Comparison of ENCODE assay signal across 13 cellular contexts in genomic region chr3:13190376-13190762, GRCh38.
"Had no signal": no experiment of that assay in that cellular context is flagged by ENCODE, and none has a peak within 500 bp of the region (broad histone marks: within the 10 kb centered on the region; RNA-seq: fewer than 3 reads in every experiment).

No MANE protein-coding gene starts in this region.

- H3K4me1 Mint-ChIP-seq: nephron had no signal

- DNase-seq: activated effector memory CD4-positive, alpha-beta T cell treated with anti-CD3 and anti-CD28 coated beads, Interleukin-2, amount 50 U/mL, for 16 hours; endodermal cell; foreskin melanocyte; glutamatergic neuron; left ventricle myocardium inferior; mesendoderm; ovary; psoas muscle; T1000 had no signal

- H3K4me3 Mint-ChIP-seq: activated CD8-positive, alpha-beta memory T cell treated with anti-CD3 and anti-CD28 coated beads, Interleukin-2, amount 10 ng/mL, durations not matched to agents 7 days and 5 days; activated naive CD4-positive, alpha-beta T cell treated with anti-CD3 and anti-CD28 coated beads, Interleukin-2, amount 10 ng/mL, durations not matched to agents 7 days and 5 days; dendritic cell treated with granulocyte-macrophage colony-stimulating factor and Interleukin-4, amounts not matched to agents 40 ng/mL and 50 ng/mL, for 4 days; endodermal cell; nephron had no signal

- H3K27ac Mint-ChIP-seq: dendritic cell treated with granulocyte-macrophage colony-stimulating factor and Interleukin-4, amounts not matched to agents 40 ng/mL and 50 ng/mL, for 4 days; endodermal cell had no signal
